23 cellular contexts compared by ENCODE assay signal in genomic region chr9:6214451-6214850, GRCh38. TPM values are rescaled to one million over a fixed set of nuclear protein-coding genes. Genes with fewer than 3 reads are reported as not detected.
DNase-seq lines count a peak whose midpoint lies in the region; ATAC-seq and TF ChIP-seq lines count a peak whose summit lies in the region.
"Had no signal": no experiment of that assay in that cellular context is flagged by ENCODE, and none has a peak within 500 bp of the region (broad histone marks: within the 10 kb centered on the region; RNA-seq: fewer than 3 reads in every experiment).

No MANE protein-coding gene starts in this region.

- BruUV-seq in IMR-90 (replicated peaks; lab: Mats Ljungman, UMichigan) (no TSS peak), Calu3 (replicated peaks; lab: Mats Ljungman, UMichigan) (no TSS peak)

- intact Hi-C loops in IMR-90 (cut with micrococcal nuclease) (no loop called here), Calu3 (cut with micrococcal nuclease; ENCODE audit: unreplicated experiment) (no loop called here), adrenal gland (cut with DNase I) (no loop called here)

- no peak overlapping the region for H2BK20ac ChIP-seq in IMR-90 (ENCODE audit: low read depth, low read length)

- H3K9me1 ChIP-seq in IMR-90 (ENCODE audit: insufficient read depth, low read length): no peaks in the 10 kb centered on the region

- H2BK5ac ChIP-seq in IMR-90 (ENCODE audit: low read depth, low read length, poor library complexity, severe bottlenecking): no peak overlapping the region

- no peaks in the 10 kb centered on the region for H3K79me1 ChIP-seq in IMR-90 (ENCODE audit: low read depth in 1 of 2, low read length in 2 of 2)

- no peak overlapping the region for H3K9ac ChIP-seq in IMR-90 (ENCODE audit: low read depth, low read length)

- peaks cover 37% of the 10 kb centered on the region for H3K4me1 ChIP-seq in ACC112 (ENCODE audit: control insufficient read depth, insufficient read depth, low read length, unreplicated experiment)
- H3K4me1 ChIP-seq in IMR-90 (ENCODE audit: control insufficient read depth, insufficient read depth, low read length): peaks cover 2% of the 10 kb centered on the region
- no peaks in the 10 kb centered on the region for H3K4me1 ChIP-seq in adrenal gland (replicated peaks in 1 of 2)

- in situ Hi-C loops in IMR-90 (cut with MboI; ENCODE audit: low sequenced_read_pairs): no loop called here

- no peak overlapping the region for H3K18ac ChIP-seq in IMR-90 (ENCODE audit: low read depth, low read length)

- ATAC-seq in IMR-90 (ENCODE audit: low read depth): no peak
- ATAC-seq in esophagus mucosa: peak; percentile 38
- ATAC-seq: A549; activated CD4-positive, alpha-beta T cell treated with anti-CD3 and anti-CD28 coated beads for 36 hours; activated CD8-positive, alpha-beta memory T cell treated with anti-CD3 and anti-CD28 coated beads, Interleukin-2, amount 10 ng/mL, durations not matched to agents 7 days and 5 days; K562; upper lobe of right lung had no signal

- H2AFZ ChIP-seq in ACC112 (ENCODE audit: low read length, unreplicated experiment): no peak overlapping the region
- no peak overlapping the region for H2AFZ ChIP-seq in IMR-90 (replicated peaks; ENCODE audit: low read length, poor library complexity)

- H2AK9ac ChIP-seq in IMR-90 (replicated peaks; ENCODE audit: low read depth, low read length, poor library complexity): no peak overlapping the region

- no peak overlapping the region for H3K4me2 ChIP-seq in IMR-90 (ENCODE audit: low read depth, low read length)
- H3K4me2 ChIP-seq: A549 had no signal

- no peaks in the 10 kb centered on the region for H3K27me3 ChIP-seq in ACC112 (ENCODE audit: insufficient read depth, low read length)
- no peaks in the 10 kb centered on the region; the same call in 1 of the 2 replicates for H3K27me3 ChIP-seq in IMR-90 (ENCODE audit: control insufficient read depth, insufficient read depth, low read length)
- no peaks in the 10 kb centered on the region for H3K27me3 ChIP-seq in adrenal gland
- H3K27me3 ChIP-seq: upper lobe of right lung had no signal

- no peaks in the 10 kb centered on the region for H3K36me3 ChIP-seq in ACC112 (ENCODE audit: insufficient read depth, low read length)
- H3K36me3 ChIP-seq in IMR-90 (ENCODE audit: control insufficient read depth, insufficient read depth, low read length): no peaks in the 10 kb centered on the region
- H3K36me3 ChIP-seq in adrenal gland (replicated peaks in 1 of 2): no peaks in the 10 kb centered on the region
- H3K36me3 ChIP-seq: HAP-1, upper lobe of right lung had no signal

- TF ChIP-seq RAD21 in IMR-90 (IDR thresholded peaks at IDR 0.05; ENCODE audit: low read length): no peak

- H3K27ac Mint-ChIP-seq in Calu3 (ENCODE audit: unreplicated experiment): no peak overlapping the region
- H3K27ac Mint-ChIP-seq: activated CD4-positive, alpha-beta T cell treated with anti-CD3 and anti-CD28 coated beads for 36 hours; activated CD8-positive, alpha-beta memory T cell treated with anti-CD3 and anti-CD28 coated beads, Interleukin-2, amount 10 ng/mL, durations not matched to agents 7 days and 5 days had no signal

- H4K20me1 ChIP-seq in IMR-90 (ENCODE audit: insufficient read depth, low read length): no peaks in the 10 kb centered on the region

- TF ChIP-seq POLR2A in IMR-90 (IDR thresholded peaks at IDR 0.05; ENCODE audit: low read depth, low read length) (no peak), adrenal gland (IDR thresholded peaks at IDR 0.05) (no peak)

- H2AK5ac ChIP-seq in IMR-90 (ENCODE audit: low read depth, low read length): no peak overlapping the region

- no peak overlapping the region for H3K4ac ChIP-seq in IMR-90 (ENCODE audit: low read depth, low read length)

- H3K27me3 Mint-ChIP-seq in Calu3 (ENCODE audit: unreplicated experiment): no peaks in the 10 kb centered on the region

- CTCF ChIA-PET in IMR-90 (lab: Yijun Ruan, JAX): no interaction called here
- CTCF ChIA-PET in Calu3 (lab: Charles Lee): no interaction called here

- H3K27ac ChIP-seq in ACC112 (ENCODE audit: low read depth, low read length): peak overlapping the region; percentile 65
- H3K27ac ChIP-seq in IMR-90 (ENCODE audit: insufficient read depth, low read length): no peak overlapping the region
- H3K27ac ChIP-seq in adrenal gland: no peak overlapping the region
- H3K27ac ChIP-seq: A549, RWPE1, upper lobe of right lung had no signal

- H3K4me3 ChIP-seq in ACC112 (ENCODE audit: low read depth, low read length) (no peak overlapping the region), IMR-90 (ENCODE audit: insufficient read depth, low read depth, low read length) (no peak overlapping the region), adrenal gland (no peak overlapping the region)
- H3K4me3 ChIP-seq: A549, HAP-1, K562, upper lobe of right lung had no signal

- no peak overlapping the region for H2BK15ac ChIP-seq in IMR-90 (ENCODE audit: low read depth, low read length)

- no CpG with 5 or more reads among the region's 1 CpG for WGBS in IMR-90 (ENCODE audit: extremely low coverage in 2 of 2, insufficient read length in 1 of 2), 2 experiments
- 60 to 72% (median 68%) methylated on average over 1 of the region's 1 CpG for WGBS in adrenal gland, 4 donors

- H4K8ac ChIP-seq in IMR-90 (ENCODE audit: low read depth in 2 of 2, low read length in 2 of 2): no peak overlapping the region

- H3K36me3 Mint-ChIP-seq in Calu3 (ENCODE audit: insufficient read depth, unreplicated experiment): peaks cover 6% of the 10 kb centered on the region
- H3K36me3 Mint-ChIP-seq: activated CD8-positive, alpha-beta memory T cell treated with anti-CD3 and anti-CD28 coated beads, Interleukin-2, amount 10 ng/mL, durations not matched to agents 7 days and 5 days had no signal

- H2BK120ac ChIP-seq in IMR-90 (ENCODE audit: low read depth, low read length): no peak overlapping the region

- no peak overlapping the region for H3K23ac ChIP-seq in IMR-90 (ENCODE audit: low read depth, low read length)

- DNase-seq in IMR-90 (peak; percentile 17), kidney tubule cell (ENCODE audit: low spot score) (peak; percentile 25), Calu3 (no peak), adrenal gland (no peak)
- no peak for DNase-seq in effector CD4-positive, alpha-beta T cell
- DNase-seq in activated CD4-positive, alpha-beta T cell treated with anti-CD3 and anti-CD28 coated beads, Interleukin-2, amount 50 U/mL, for 4 hours: no peak
- DNase-seq: activated CD4-positive, alpha-beta T cell treated with anti-CD3 and anti-CD28 coated beads for 36 hours; activated CD8-positive, alpha-beta memory T cell treated with anti-CD3 and anti-CD28 coated beads, Interleukin-2, amount 10 ng/mL, durations not matched to agents 7 days and 5 days; C1 segment of cervical spinal cord; effector CD8-positive, alpha-beta T cell; hypothalamus; NCI-H510A; NK-92 treated with Interleukin-12 subunit alpha and Interleukin-12 subunit beta, amount 100 ng/mL, for 24 hours; small intestine; stimulated activated CD4-positive, alpha-beta T cell treated with anti-CD3 and anti-CD28 coated beads, Interleukin-4, amount 100 ng/mL, for 24 hours; upper lobe of right lung had no signal

- H4K5ac ChIP-seq in IMR-90 (ENCODE audit: low read depth, low read length): no peak overlapping the region

- no peak overlapping the region for H3K14ac ChIP-seq in IMR-90 (replicated peaks; ENCODE audit: low read depth, low read length)

- H3K79me2 ChIP-seq in ACC112 (ENCODE audit: control insufficient read depth, insufficient read depth, low read length, unreplicated experiment): no peaks in the 10 kb centered on the region

- H3K9me3 ChIP-seq in IMR-90 (ENCODE audit: control insufficient read depth, insufficient read depth, low read length) (peaks cover 3% of the 10 kb centered on the region), adrenal gland (replicated peaks in 1 of 3) (peaks cover 0 to 16% (median 0%) of the 10 kb centered on the region in 3 donors)
- H3K9me3 ChIP-seq: HAP-1 had no signal

- dilution Hi-C loops in IMR-90 (cut with HindIII; ENCODE audit: low sequenced_read_pairs, unreplicated experiment): no loop called here

- H3K56ac ChIP-seq in IMR-90 (ENCODE audit: extremely low read depth, insufficient read depth, low read length): no peak overlapping the region

- TF ChIP-seq CTCF in IMR-90 (conservative IDR thresholded peaks at IDR 0.05; ENCODE audit: low read depth, low read length) (no peak), Calu3 (IDR thresholded peaks at IDR 0.05; ENCODE audit: unreplicated experiment) (no peak), adrenal gland (IDR thresholded peaks at IDR 0.05) (no peak)

- H3K4me1 Mint-ChIP-seq in Calu3 (ENCODE audit: low read depth, unreplicated experiment): peaks cover 12% of the 10 kb centered on the region
- H3K4me1 Mint-ChIP-seq: activated CD4-positive, alpha-beta T cell treated with anti-CD3 and anti-CD28 coated beads for 36 hours; activated CD8-positive, alpha-beta memory T cell treated with anti-CD3 and anti-CD28 coated beads, Interleukin-2, amount 10 ng/mL, durations not matched to agents 7 days and 5 days; central memory CD8-positive, alpha-beta T cell had no signal

- peaks cover 3% of the 10 kb centered on the region for H3K9me3 Mint-ChIP-seq in Calu3 (ENCODE audit: low read depth, unreplicated experiment)

- H3K4me3 Mint-ChIP-seq in Calu3 (ENCODE audit: low read depth, unreplicated experiment): no peak overlapping the region
- H3K4me3 Mint-ChIP-seq: activated CD4-positive, alpha-beta T cell treated with anti-CD3 and anti-CD28 coated beads for 36 hours; activated CD8-positive, alpha-beta memory T cell treated with anti-CD3 and anti-CD28 coated beads, Interleukin-2, amount 10 ng/mL, durations not matched to agents 7 days and 5 days; central memory CD8-positive, alpha-beta T cell had no signal

- H4K91ac ChIP-seq in IMR-90 (ENCODE audit: insufficient read depth, low read depth, low read length): no peak overlapping the region

- POLR2A ChIA-PET in IMR-90 (lab: Charles Lee; ENCODE audit: unreplicated experiment): no interaction called here

TF ChIP-seq in IMR-90, 13 proteins besides CTCF, POLR2A, EP300 and RAD21:
- TF ChIP-seq CEBPB (IDR thresholded peaks at IDR 0.05; ENCODE audit: low read depth, low read length): no peak
- TF ChIP-seq MXI1 (IDR thresholded peaks at IDR 0.05; ENCODE audit: borderline replicate concordance, low read depth, low read length): no peak
- TF ChIP-seq MAFK (IDR thresholded peaks at IDR 0.05; ENCODE audit: low read depth, low read length): no peak
- TF ChIP-seq BHLHE40 (IDR thresholded peaks at IDR 0.05; ENCODE audit: low read depth, low read length): no peak
- no peak for TF ChIP-seq RFX5 (IDR thresholded peaks at IDR 0.05; ENCODE audit: low read depth, low read length)
- TF ChIP-seq RCOR1 (IDR thresholded peaks at IDR 0.05; ENCODE audit: insufficient replicate concordance, low read length): no peak

RNA-seq across cellular contexts. Expression of gene IL33, which starts 1.2 kb away (rescaled TPM):
- total RNA-seq in IMR-90 (2012; rRNA removed) (not detected in 2 replicates), esophagus mucosa (30.9 TPM), Calu3 (2022) (0.64 and 1.9 TPM in 2 replicates), adrenal gland (10 to 100 TPM; 18.2 to 54.3 (median 26.0) TPM)
- polyA plus RNA-seq in IMR-90 (2012; rRNA removed) (not detected in 2 replicates), adrenal gland (10 to 100 TPM; 19.3 to 32.2 (median 19.9) TPM)
- not detected in 2 replicates for polyA plus RNA-seq in IMR-90 (2012; cell fraction: cytosol; rRNA removed)
- polyA plus RNA-seq in IMR-90 (2012; cell fraction: nucleus; rRNA removed; ENCODE audit: low replicate concordance): 0.03 TPM in 1 of 2 replicates, not detected in the other
- total RNA-seq: activated CD4-positive, alpha-beta T cell treated with anti-CD3 and anti-CD28 coated beads for 36 hours; activated CD8-positive, alpha-beta memory T cell treated with anti-CD3 and anti-CD28 coated beads, Interleukin-2, amount 10 ng/mL, durations not matched to agents 7 days and 5 days; K562 had no signal
- polyA plus RNA-seq: K562 had no signal

Comparison
In these comparisons a context has a peak if more than half of its experiments do, and no peak if none do; other contexts are left out.
1. DNase-seq: peak in IMR-90 (single experiment) and kidney tubule cell (single experiment); none in effector CD4-positive, alpha-beta T cell (single experiment), activated CD4-positive, alpha-beta T cell treated with anti-CD3 and anti-CD28 coated beads, Interleukin-2, amount 50 U/mL, for 4 hours (0 of 2), Calu3 (single experiment) and adrenal gland (0 of 7).